1 cellular context compared by ENCODE assay signal in genomic region chr13:113143466-113144254, GRCh38.
A peak's percentile ranks its signal among the peaks of the same experiment; 100 is the strongest.
TF ChIP-seq lines count a peak whose summit lies in the region.

No MANE protein-coding gene starts in this region.

TF ChIP-seq in H1, 55 proteins besides CTCF, POLR2A, EP300 and RAD21:
- TF ChIP-seq BACH1 (IDR thresholded peaks at IDR 0.05; ENCODE audit: low read length) (no peak), ATF3 (IDR thresholded peaks at IDR 0.05; ENCODE audit: insufficient read depth, low read depth, low read length) (no peak), TEAD4 (IDR thresholded peaks at IDR 0.05; ENCODE audit: low read depth, low read length) (0 out of 2 replicates have a peak, but pooled peaks have one; percentile 7), YY1 (IDR thresholded peaks at IDR 0.05; ENCODE audit: low read depth, low read length) (no peak), KDM4A (IDR thresholded peaks at IDR 0.05; ENCODE audit: low read depth, low read length, severe bottlenecking) (no peak), ZNF274 (IDR thresholded peaks at IDR 0.05; ENCODE audit: borderline replicate concordance, extremely low read depth, low read length) (no peak)
